In the genomic region with DNA sequence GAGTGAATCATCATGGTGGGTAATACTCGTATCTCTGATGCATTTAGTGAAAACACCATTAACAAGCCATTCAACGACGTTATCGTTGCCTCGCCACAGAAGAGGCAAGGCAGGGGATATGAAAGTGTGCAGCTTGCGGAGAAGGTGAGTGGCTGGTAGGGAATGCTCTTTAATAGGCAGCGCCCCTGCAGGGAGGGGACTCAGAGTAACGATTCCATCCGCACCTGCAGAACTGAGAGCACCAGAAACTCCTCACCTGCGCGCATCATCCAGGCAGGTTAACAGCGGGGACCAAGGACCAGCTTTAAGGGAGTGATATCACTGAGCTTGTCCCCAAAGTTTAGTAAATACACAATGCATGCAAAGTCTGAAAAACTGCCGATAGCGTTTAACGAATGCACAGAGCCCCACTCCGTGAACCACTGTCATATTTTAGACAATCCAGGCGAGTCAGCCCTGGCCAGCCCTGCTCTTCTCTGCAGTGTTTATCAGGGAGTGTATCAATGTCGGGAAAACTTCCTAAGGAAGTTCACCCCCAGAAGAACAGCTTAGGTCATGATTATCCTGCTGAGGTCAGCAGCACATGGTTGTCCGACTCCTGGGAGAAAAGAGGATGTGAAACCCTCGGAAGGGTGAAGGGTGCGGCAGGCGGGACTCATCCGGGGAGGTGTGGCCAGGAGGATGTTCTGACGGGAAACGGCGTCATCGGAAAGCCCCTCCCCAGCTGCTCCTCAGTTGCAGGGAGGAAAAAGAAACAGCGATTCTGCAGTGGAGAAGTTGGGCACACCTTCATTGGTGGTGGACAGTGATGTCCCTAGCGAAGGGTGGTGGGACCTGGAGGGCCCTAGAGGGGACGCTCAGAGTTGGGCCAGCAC, we compare ENCODE assay signal across 8 cellular contexts.
DNase-seq lines count a peak whose midpoint lies in the region; ATAC-seq, FAIRE-seq and TF ChIP-seq lines count a peak whose summit lies in the region.

No MANE protein-coding gene starts in this region.

- peaks cover 13% of the 10 kb centered on the region for H3K4me1 Mint-ChIP-seq in activated T-cell treated with anti-CD3 and anti-CD28 coated beads, Interleukin-2, amount 50 U/mL, for 4 hours (ENCODE audit: low read depth)

- peak; percentile 56 for DNase-seq in GM12891 (ENCODE audit: insufficient read length, low spot score)
- DNase-seq in NCI-H510A treated with DMSO at 0.1 percent for 48 hours (lab: John Stamatoyannopoulos, UW): peak; percentile 67
- peak; percentile 61 for DNase-seq in activated T-cell treated with anti-CD3 and anti-CD28 coated beads, Interleukin-2, amount 50 U/mL, for 4 hours
- DNase-seq in left ventricle myocardium superior: peak; percentile 81
- peak; percentile 54 for DNase-seq in stimulated activated CD4-positive, alpha-beta T cell treated with anti-CD3 and anti-CD28 coated beads, Interleukin-4, amount 100 ng/mL, for 24 hours
- no peak for DNase-seq in NCI-H2227 (lab: John Stamatoyannopoulos, UW; ENCODE audit: unreplicated experiment)
- no peak for DNase-seq in SHP77 treated with DMSO at 0.1 percent for 48 hours (lab: John Stamatoyannopoulos, UW)

- ATAC-seq in activated T-cell treated with anti-CD3 and anti-CD28 coated beads, Interleukin-2, amount 50 U/mL, for 4 hours: peak; percentile 67 to 77
- ATAC-seq in left ventricle myocardium superior (peak; percentile 94), GM19397 (IDR thresholded peaks at IDR 0.05; ENCODE audit: unreplicated experiment) (no peak)

- H3K27me3 Mint-ChIP-seq in activated T-cell treated with anti-CD3 and anti-CD28 coated beads, Interleukin-2, amount 50 U/mL, for 4 hours (ENCODE audit: low read depth): peaks cover 3% of the 10 kb centered on the region

- peaks cover 4% of the 10 kb centered on the region for H3K9me3 Mint-ChIP-seq in activated T-cell treated with anti-CD3 and anti-CD28 coated beads, Interleukin-2, amount 50 U/mL, for 4 hours

- FAIRE-seq in GM12891 (lab: Jason Lieb, UNC): no peak

- intact Hi-C loops in left ventricle myocardium superior (cut with micrococcal nuclease): no loop called here

- no peak for TF ChIP-seq POLR2A in GM12891 (IDR thresholded peaks at IDR 0.05; ENCODE audit: low read depth, low read length)

- H3K36me3 Mint-ChIP-seq in activated T-cell treated with anti-CD3 and anti-CD28 coated beads, Interleukin-2, amount 50 U/mL, for 4 hours (ENCODE audit: insufficient read depth): peaks cover 6% of the 10 kb centered on the region

- H3K4me3 Mint-ChIP-seq in activated T-cell treated with anti-CD3 and anti-CD28 coated beads, Interleukin-2, amount 50 U/mL, for 4 hours: peak overlapping the region; percentile 65

TF ChIP-seq in GM12891, 5 proteins besides CTCF, POLR2A, EP300 and RAD21:
- TF ChIP-seq POLR2AphosphoS5 (IDR thresholded peaks at IDR 0.05; ENCODE audit: low read depth, low read length) (no peak), SPI1 (IDR thresholded peaks at IDR 0.05; ENCODE audit: low read depth, low read length) (peak; percentile 97), POU2F2 (IDR thresholded peaks at IDR 0.05; ENCODE audit: low read depth, low read length) (no peak), PAX5 (IDR thresholded peaks at IDR 0.05; ENCODE audit: insufficient read depth, low read length, severe bottlenecking) (no peak), TAF1 (IDR thresholded peaks at IDR 0.05; ENCODE audit: low read depth, low read length) (no peak)

Comparison
In these comparisons a context has a peak if more than half of its experiments do, and no peak if none do; other contexts are left out.
1. DNase-seq: peak in GM12891 (single experiment), NCI-H510A treated with DMSO at 0.1 percent for 48 hours (single experiment), activated T-cell treated with anti-CD3 and anti-CD28 coated beads, Interleukin-2, amount 50 U/mL, for 4 hours (single experiment), left ventricle myocardium superior (single experiment) and stimulated activated CD4-positive, alpha-beta T cell treated with anti-CD3 and anti-CD28 coated beads, Interleukin-4, amount 100 ng/mL, for 24 hours (single experiment); none in NCI-H2227 (single experiment) and SHP77 treated with DMSO at 0.1 percent for 48 hours (single experiment).